ENCODE assay signal across 1 cellular context in the genomic region with DNA sequence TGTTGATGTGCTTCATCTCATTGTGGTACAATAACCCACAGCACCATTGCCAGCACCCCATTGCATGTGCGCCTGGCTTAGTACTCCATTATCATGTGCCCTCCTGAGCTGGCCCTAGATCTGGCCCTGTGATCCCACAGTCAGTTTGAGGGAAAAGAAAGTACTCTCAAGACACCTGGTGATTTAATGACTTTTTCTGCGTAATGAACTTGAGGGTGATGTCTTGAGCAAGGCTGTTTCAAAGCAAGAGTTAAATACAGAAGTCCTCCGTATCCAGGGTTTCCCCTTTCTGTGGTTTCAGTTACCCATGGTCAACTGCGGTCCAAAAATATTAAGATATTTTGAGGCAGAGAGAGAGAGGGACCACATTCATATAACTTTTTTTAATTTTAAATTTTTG.
TF ChIP-seq lines count a peak whose summit lies in the region.

No MANE protein-coding gene starts in this region.

TF ChIP-seq in H1, 55 proteins besides CTCF, POLR2A, EP300 and RAD21:
- TF ChIP-seq GTF2F1 (IDR thresholded peaks at IDR 0.05; ENCODE audit: borderline replicate concordance, low read depth, low read length) = no peak
- TF ChIP-seq ATF3 (IDR thresholded peaks at IDR 0.05; ENCODE audit: insufficient read depth, low read depth, low read length) = no peak
- TF ChIP-seq TAF1 (IDR thresholded peaks at IDR 0.05; ENCODE audit: low read depth, low read length) = no peak
- TF ChIP-seq BCL11A (IDR thresholded peaks at IDR 0.05; ENCODE audit: low read depth in 2 of 2, low read length in 2 of 2) = no peak
- no peak for TF ChIP-seq KDM4A (IDR thresholded peaks at IDR 0.05; ENCODE audit: low read depth, low read length, severe bottlenecking)
- no peak for TF ChIP-seq CTBP2 (IDR thresholded peaks at IDR 0.05; ENCODE audit: borderline replicate concordance, insufficient read depth, insufficient read length, low read length)
- TF ChIP-seq CBX8 (IDR thresholded peaks at IDR 0.05; ENCODE audit: borderline replicate concordance, low read depth, low read length) = no peak
- TF ChIP-seq, protein P1, sequence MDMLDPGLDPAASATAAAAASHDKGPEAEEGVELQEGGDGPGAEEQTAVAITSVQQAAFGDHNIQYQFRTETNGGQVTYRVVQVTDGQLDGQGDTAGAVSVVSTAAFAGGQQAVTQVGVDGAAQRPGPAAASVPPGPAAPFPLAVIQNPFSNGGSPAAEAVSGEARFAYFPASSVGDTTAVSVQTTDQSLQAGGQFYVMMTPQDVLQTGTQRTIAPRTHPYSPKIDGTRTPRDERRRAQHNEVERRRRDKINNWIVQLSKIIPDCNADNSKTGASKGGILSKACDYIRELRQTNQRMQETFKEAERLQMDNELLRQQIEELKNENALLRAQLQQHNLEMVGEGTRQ (IDR thresholded peaks at IDR 0.05; ENCODE audit: low read length) = no peak
- TF ChIP-seq EZH2 (IDR thresholded peaks at IDR 0.05; ENCODE audit: low read depth, low read length, severe bottlenecking) = no peak
TF ChIP-seq in H1: peak in this region for 0.
